9 cellular contexts compared by ENCODE assay signal in the genomic region with DNA sequence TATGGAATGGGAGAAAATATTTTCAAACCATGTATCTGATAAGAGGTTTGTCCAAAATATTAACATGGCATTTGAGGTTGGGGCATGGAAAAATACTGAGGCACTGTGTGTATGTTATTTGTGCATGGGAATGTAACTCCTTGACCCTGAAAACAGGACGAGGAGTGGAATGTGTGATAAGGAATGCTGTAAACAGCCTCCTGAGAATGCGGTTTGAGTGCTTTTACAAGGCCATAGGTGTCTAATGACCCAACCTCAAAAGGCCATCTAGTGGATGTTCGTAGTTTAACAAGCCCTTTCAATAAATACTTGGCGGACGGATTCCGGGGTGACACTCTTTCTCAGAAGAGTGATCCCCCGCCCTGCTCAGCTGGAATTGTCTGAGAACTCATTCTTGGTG.
DNase-seq lines count a peak whose midpoint lies in the region; ATAC-seq and TF ChIP-seq lines count a peak whose summit lies in the region.
"Had no signal": no experiment of that assay in that cellular context is flagged by ENCODE, and none has a peak within 500 bp of the region (broad histone marks: within the 10 kb centered on the region; RNA-seq: fewer than 3 reads in every experiment).

No MANE protein-coding gene starts in this region.

- no peaks in the 10 kb centered on the region for H3K79me2 ChIP-seq in fibroblast of lung (ENCODE audit: control insufficient read depth, insufficient read depth, low read length)

- H3K36me3 ChIP-seq in left ventricle myocardium inferior: no peaks in the 10 kb centered on the region
- no peaks in the 10 kb centered on the region for H3K36me3 ChIP-seq in right atrium auricular region
- H3K36me3 ChIP-seq in NT2/D1 (ENCODE audit: insufficient read depth, insufficient read length, low read length): no peaks in the 10 kb centered on the region
- no peaks in the 10 kb centered on the region for H3K36me3 ChIP-seq in fibroblast of lung (ENCODE audit: control insufficient read depth, insufficient read depth, low read length)
- H3K36me3 ChIP-seq in upper lobe of right lung: no peaks in the 10 kb centered on the region

- TF ChIP-seq CTCF in left ventricle myocardium inferior (IDR thresholded peaks at IDR 0.05; ENCODE audit: borderline replicate concordance): peak; percentile 26
- TF ChIP-seq CTCF in right atrium auricular region (IDR thresholded peaks at IDR 0.05): peak in 1 of 2 donors; percentile 22
- peak in 1 of 2 donors; percentile 41 for TF ChIP-seq CTCF in fibroblast of lung (conservative IDR thresholded peaks at IDR 0.05 in 1 of 2, IDR thresholded peaks at IDR 0.05 in 1 of 2; ENCODE audit: low read depth in 1 of 2, low read length in 2 of 2)
- peak; percentile 19 for TF ChIP-seq CTCF in upper lobe of right lung (IDR thresholded peaks at IDR 0.05)
- no peak for TF ChIP-seq CTCF in natural killer cell (IDR thresholded peaks at IDR 0.05)

- no peak overlapping the region for H3K27ac ChIP-seq in left ventricle myocardium inferior (replicated peaks)
- no peak overlapping the region for H3K27ac ChIP-seq in right atrium auricular region
- no peak overlapping the region for H3K27ac ChIP-seq in fibroblast of lung (ENCODE audit: insufficient read depth, low read length)
- no peak overlapping the region for H3K27ac ChIP-seq in upper lobe of right lung
- H3K27ac ChIP-seq in right cardiac atrium (ENCODE audit: low read length): no peak overlapping the region

- H3K9ac ChIP-seq in NT2/D1 (ENCODE audit: insufficient read length, low read depth): no peak overlapping the region
- H3K9ac ChIP-seq in fibroblast of lung (ENCODE audit: insufficient read depth, low read length): no peak overlapping the region

- no peak overlapping the region for H3K4me3 ChIP-seq in left ventricle myocardium inferior
- no peak overlapping the region for H3K4me3 ChIP-seq in right atrium auricular region
- H3K4me3 ChIP-seq in NT2/D1 (ENCODE audit: insufficient read length, low read depth): no peak overlapping the region
- H3K4me3 ChIP-seq in fibroblast of lung (replicated peaks in 1 of 4; ENCODE audit: control extremely low read depth in 1 of 4, insufficient read depth in 1 of 4, low read depth in 3 of 4, low read length in 4 of 4): no peak overlapping the region
- no peak overlapping the region for H3K4me3 ChIP-seq in upper lobe of right lung
- H3K4me3 ChIP-seq in right cardiac atrium (ENCODE audit: low read length): no peak overlapping the region

- H3K27ac Mint-ChIP-seq in natural killer cell: no peak overlapping the region
- H3K27ac Mint-ChIP-seq: activated naive CD8-positive, alpha-beta T cell treated with anti-CD3 and anti-CD28 coated beads, Interleukin-2, amount 10 ng/mL, durations not matched to agents 7 days and 5 days had no signal

- intact Hi-C loops in left ventricle myocardium inferior (cut with micrococcal nuclease) (no loop called here), upper lobe of right lung (cut with DNase I) (no loop called here), natural killer cell (cut with micrococcal nuclease) (no loop called here), right cardiac atrium (cut with DNase I) (no loop called here)

- no peak overlapping the region for H2AFZ ChIP-seq in fibroblast of lung (ENCODE audit: low read length)

- no peaks in the 10 kb centered on the region for H3K4me1 ChIP-seq in left ventricle myocardium inferior
- H3K4me1 ChIP-seq in right atrium auricular region: no peaks in the 10 kb centered on the region
- H3K4me1 ChIP-seq in NT2/D1 (ENCODE audit: insufficient read depth, insufficient read length): no peaks in the 10 kb centered on the region
- no peaks in the 10 kb centered on the region for H3K4me1 ChIP-seq in fibroblast of lung (ENCODE audit: control insufficient read depth, extremely low read depth, insufficient read depth, low read length)
- no peaks in the 10 kb centered on the region for H3K4me1 ChIP-seq in upper lobe of right lung
- H3K4me1 ChIP-seq in right cardiac atrium (ENCODE audit: control insufficient read depth, insufficient read depth, low read length): no peaks in the 10 kb centered on the region

- no peaks in the 10 kb centered on the region for H4K20me1 ChIP-seq in fibroblast of lung (ENCODE audit: control insufficient read depth, extremely low read depth, insufficient read depth, low read length)

- no peak overlapping the region for H3K4me3 Mint-ChIP-seq in natural killer cell
- H3K4me3 Mint-ChIP-seq: activated naive CD8-positive, alpha-beta T cell treated with anti-CD3 and anti-CD28 coated beads, Interleukin-2, amount 10 ng/mL, durations not matched to agents 7 days and 5 days had no signal

- H3K9me3 ChIP-seq in left ventricle myocardium inferior (replicated peaks): peaks cover 9% of the 10 kb centered on the region
- peaks cover 0 to 23% of the 10 kb centered on the region in 2 donors for H3K9me3 ChIP-seq in right atrium auricular region
- peaks cover 16% of the 10 kb centered on the region for H3K9me3 ChIP-seq in NT2/D1 (ENCODE audit: insufficient read depth, low read length)
- no peaks in the 10 kb centered on the region for H3K9me3 ChIP-seq in fibroblast of lung (ENCODE audit: control insufficient read depth, insufficient read depth, low read depth, low read length)
- H3K9me3 ChIP-seq in upper lobe of right lung: no peaks in the 10 kb centered on the region
- no peaks in the 10 kb centered on the region for H3K9me3 ChIP-seq in right cardiac atrium (ENCODE audit: control insufficient read depth, low read length)

- peaks cover 2 to 31% of the 10 kb centered on the region in 2 donors for H3K27me3 Mint-ChIP-seq in natural killer cell (ENCODE audit: low read depth in 2 of 2)
- H3K27me3 Mint-ChIP-seq: activated naive CD8-positive, alpha-beta T cell treated with anti-CD3 and anti-CD28 coated beads, Interleukin-2, amount 10 ng/mL, durations not matched to agents 7 days and 5 days had no signal

- H3K4me2 ChIP-seq in fibroblast of lung (ENCODE audit: extremely low read depth, insufficient read depth, low read length): no peak overlapping the region

- no peak for ATAC-seq in upper lobe of right lung
- no peak for ATAC-seq in natural killer cell
- ATAC-seq in right cardiac atrium: no peak
- no peak for ATAC-seq in HG03432 (IDR thresholded peaks at IDR 0.05; ENCODE audit: unreplicated experiment)

- no peaks in the 10 kb centered on the region for H3K4me1 Mint-ChIP-seq in natural killer cell
- H3K4me1 Mint-ChIP-seq: activated naive CD8-positive, alpha-beta T cell treated with anti-CD3 and anti-CD28 coated beads, Interleukin-2, amount 10 ng/mL, durations not matched to agents 7 days and 5 days had no signal

- peaks cover 10% of the 10 kb centered on the region for H3K36me3 Mint-ChIP-seq in natural killer cell

- H3K27me3 ChIP-seq in left ventricle myocardium inferior (ENCODE audit: low read depth) (no peaks in the 10 kb centered on the region), right atrium auricular region (no peaks in the 10 kb centered on the region), NT2/D1 (ENCODE audit: insufficient read depth, insufficient read length) (no peaks in the 10 kb centered on the region), fibroblast of lung (ENCODE audit: control insufficient read depth, insufficient read depth, low read length) (no peaks in the 10 kb centered on the region), upper lobe of right lung (no peaks in the 10 kb centered on the region), right cardiac atrium (ENCODE audit: control insufficient read depth, insufficient read depth) (no peaks in the 10 kb centered on the region)

- 56% methylated on average over 7 of the region's 7 CpGs for WGBS in right cardiac atrium

- DNase-seq in left ventricle myocardium inferior (no peak), right atrium auricular region (ENCODE audit: low spot score) (no peak), NT2/D1 (ENCODE audit: low read depth, low spot score) (peak; percentile 75), fibroblast of lung (ENCODE audit: low read depth in 2 of 2) (peak; percentile 55 to 79), upper lobe of right lung (no peak), natural killer cell (no peak), right cardiac atrium (no peak)
- DNase-seq: activated naive CD8-positive, alpha-beta T cell treated with anti-CD3 and anti-CD28 coated beads, Interleukin-2, amount 10 ng/mL, durations not matched to agents 7 days and 5 days had no signal

- no peaks in the 10 kb centered on the region for H3K9me3 Mint-ChIP-seq in natural killer cell

Comparison
In these comparisons a context has a peak if more than half of its experiments do, and no peak if none do; other contexts are left out.
1. DNase-seq: peak in NT2/D1 (single experiment) and fibroblast of lung (2 of 2); none in left ventricle myocardium inferior (single experiment), right atrium auricular region (single experiment), upper lobe of right lung (single experiment), natural killer cell (single experiment) and right cardiac atrium (0 of 3).